ENCODE assay signal across 7 cellular contexts in genomic region chr14:90815817-90816662, GRCh38. TPM values are rescaled to one million over a fixed set of nuclear protein-coding genes. Genes with fewer than 3 reads are reported as not detected.
DNase-seq lines count a peak whose midpoint lies in the region; ATAC-seq and TF ChIP-seq lines count a peak whose summit lies in the region.

Gene TTC7B (minus strand): TSS chr14:90816430. CDS start chr14:90816295, 135 bp downstream.

- H3K4me1 ChIP-seq in GM23338 (ENCODE audit: insufficient read depth) (peaks cover 13% of the 10 kb centered on the region), heart left ventricle (peaks cover 0 to 34% (median 14%) of the 10 kb centered on the region in 12 donors), parathyroid adenoma (peaks cover 23% of the 10 kb centered on the region)

- H3F3A ChIP-seq in GM23338 (replicated peaks; ENCODE audit: low read depth), result no peaks in the 10 kb centered on the region

- peaks cover 17% of the 10 kb centered on the region for H3K27me3 Mint-ChIP-seq in GM23338 (ENCODE audit: insufficient read depth, low read depth, poor library complexity)

- no peaks in the 10 kb centered on the region for H3K9me3 Mint-ChIP-seq in GM23338
- H3K9me3 Mint-ChIP-seq in activated naive CD4-positive, alpha-beta T cell treated with anti-CD3 and anti-CD28 coated beads, Interleukin-2, amount 50 U/mL, for 72 hours, result no peaks in the 10 kb centered on the region

- intact Hi-C loops in heart left ventricle (cut with DNase I), result loop anchor here in 5 of 10 donors (2.0 to 10.0 kb wide), 4 partner anchors 51 to 94 kb away; no protein-coding TSS in a partner anchor

- H3K79me2 ChIP-seq in GM23338 (replicated peaks; ENCODE audit: insufficient read depth), result peaks cover 3% of the 10 kb centered on the region
- peaks cover 15% of the 10 kb centered on the region for H3K79me2 ChIP-seq in parathyroid adenoma

- H3K4me3 ChIP-seq in GM12864 (ENCODE audit: low read depth, low read length) (peak within 1 kb of the TSS; percentile 29; the same call in 1 of the 2 replicates), GM23338 (peak within 1 kb of the TSS; percentile 69), heart left ventricle (peak within 1 kb of the TSS; percentile 56 to 97 (median 79)), parathyroid adenoma (ENCODE audit: low read depth, low read length) (peak within 1 kb of the TSS; percentile 75)

- peak; percentile 86 for ATAC-seq in GM23338
- peak; percentile 65 to 69 for ATAC-seq in activated naive CD4-positive, alpha-beta T cell treated with anti-CD3 and anti-CD28 coated beads, Interleukin-2, amount 50 U/mL, for 72 hours
- peak; percentile 57 to 86 (median 76) for ATAC-seq in heart left ventricle
- ATAC-seq in GM21447 (IDR thresholded peaks at IDR 0.05; ENCODE audit: unreplicated experiment), result no peak

- peak within 1 kb of the TSS; percentile 8 for H3K9ac ChIP-seq in parathyroid adenoma

- peak; percentile 44 for TF ChIP-seq CTCF in GM12864 (IDR thresholded peaks at IDR 0.05; ENCODE audit: low read depth, low read length, missing control alignments)
- peak in 1 of 2 experiments; percentile 53; a peak in 2 of 4 replicates for TF ChIP-seq CTCF in GM23338 (conservative IDR thresholded peaks at IDR 0.05; ENCODE audit: low read depth in 2 of 2)
- TF ChIP-seq CTCF in heart left ventricle (IDR thresholded peaks at IDR 0.05), result peak in 8 of 12 donors; percentile 10 to 45 (median 28)
- no peak for TF ChIP-seq CTCF in parathyroid adenoma (IDR thresholded peaks at IDR 0.05)

- DNase-seq in GM12864 (ENCODE audit: low read depth), result no peak
- peak; percentile 72 for DNase-seq in GM23338 (ENCODE audit: low spot score)
- DNase-seq in NCI-H460 (ENCODE audit: extremely low read depth, low read depth), result peak; percentile 32
- DNase-seq in activated naive CD4-positive, alpha-beta T cell treated with anti-CD3 and anti-CD28 coated beads, Interleukin-2, amount 50 U/mL, for 72 hours (ENCODE audit: low spot score in 2 of 2), result peak in 1 of 2 donors; percentile 38
- peak; percentile 50 to 73 (median 57) for DNase-seq in heart left ventricle

- 0 to 6% (median 1%) methylated on average over 6 to 111 of the region's 111 CpGs for WGBS in heart left ventricle, 4 donors

- H3K36me3 Mint-ChIP-seq in GM23338 (ENCODE audit: low read depth), result no peaks in the 10 kb centered on the region
- no peaks in the 10 kb centered on the region for H3K36me3 Mint-ChIP-seq in activated naive CD4-positive, alpha-beta T cell treated with anti-CD3 and anti-CD28 coated beads, Interleukin-2, amount 50 U/mL, for 72 hours

- H3K27ac Mint-ChIP-seq in GM23338, result no peak within 1 kb of the TSS
- no peak within 1 kb of the TSS for H3K27ac Mint-ChIP-seq in activated naive CD4-positive, alpha-beta T cell treated with anti-CD3 and anti-CD28 coated beads, Interleukin-2, amount 50 U/mL, for 72 hours

- H4K20me1 ChIP-seq in GM23338 (replicated peaks; ENCODE audit: insufficient read depth), result no peaks in the 10 kb centered on the region; the same call in 1 of the 2 replicates

- H3K27ac ChIP-seq in GM23338 (ENCODE audit: low read depth) (no peak within 1 kb of the TSS), heart left ventricle (peak within 1 kb of the TSS in 4 of 12 donors; percentile 59 to 68 (median 60)), parathyroid adenoma (no peak within 1 kb of the TSS)

- H3K9me3 ChIP-seq in heart left ventricle (no peaks in the 10 kb centered on the region), parathyroid adenoma (ENCODE audit: control insufficient read depth, low read length) (no peaks in the 10 kb centered on the region)

- H3K4me3 Mint-ChIP-seq in GM23338, result peak within 1 kb of the TSS; percentile 72

- H3K9me2 ChIP-seq in GM23338 (ENCODE audit: insufficient read depth), result no peaks in the 10 kb centered on the region

- H2AFZ ChIP-seq in GM23338, result peak within 1 kb of the TSS; percentile 96
- peak within 1 kb of the TSS; percentile 86 for H2AFZ ChIP-seq in parathyroid adenoma

- no peak for TF ChIP-seq POLR2A in heart left ventricle (IDR thresholded peaks at IDR 0.05)

- H3K36me3 ChIP-seq in GM23338 (ENCODE audit: insufficient read depth), result no peaks in the 10 kb centered on the region
- no peaks in the 10 kb centered on the region for H3K36me3 ChIP-seq in heart left ventricle
- no peaks in the 10 kb centered on the region for H3K36me3 ChIP-seq in parathyroid adenoma (ENCODE audit: control insufficient read depth, insufficient read depth, low read length)

- H3K4me2 ChIP-seq in GM23338 (peak within 1 kb of the TSS; percentile 90), parathyroid adenoma (ENCODE audit: low read length) (peak within 1 kb of the TSS; percentile 96)

- peaks cover 14% of the 10 kb centered on the region for H3K27me3 ChIP-seq in GM23338 (ENCODE audit: insufficient read depth)
- H3K27me3 ChIP-seq in heart left ventricle, result no peaks in the 10 kb centered on the region
- H3K27me3 ChIP-seq in parathyroid adenoma (ENCODE audit: control insufficient read depth, insufficient read depth, low read length), result no peaks in the 10 kb centered on the region

- peaks cover 8% of the 10 kb centered on the region for H3K4me1 Mint-ChIP-seq in GM23338

TF ChIP-seq in GM23338, 12 proteins besides CTCF, POLR2A, EP300 and RAD21 (continues in another document):
- TF ChIP-seq ZNF462 (CRISPR knock-in tag; IDR thresholded peaks at IDR 0.05) (no peak), POLR2AphosphoS5 (IDR thresholded peaks at IDR 0.05; ENCODE audit: low read depth) (no peak), NANOG (IDR thresholded peaks at IDR 0.05; ENCODE audit: borderline replicate concordance) (no peak), CREB1 (CRISPR knock-in tag; IDR thresholded peaks at IDR 0.05; ENCODE audit: low read depth) (no peak), JUNB (IDR thresholded peaks at IDR 0.05; ENCODE audit: unreplicated experiment) (no peak), EZH2 (IDR thresholded peaks at IDR 0.05; ENCODE audit: low read depth, unreplicated experiment) (no peak), EZH2phosphoT487 (IDR thresholded peaks at IDR 0.05; ENCODE audit: unreplicated experiment) (no peak)

RNA-seq across cellular contexts. Expression of gene TTC7B, which starts in this region (rescaled TPM):
- 16.5 and 28.6 TPM in 2 replicates for total RNA-seq in GM23338 (2014; rRNA removed; shearing (Covaris generic))
- polyA plus RNA-seq in GM23338 (2016; fragmentation: Nextera tagmentation; extraction: Ambion mirVana) (7.9 and 10.1 TPM in 2 replicates), heart left ventricle (10 to 100 TPM; 20.3 to 38.6 TPM)
- total RNA-seq in NCI-H460 (2014; rRNA removed; shearing (Covaris generic)), result 35.0 and 40.9 TPM in 2 replicates
- polyA plus RNA-seq in NCI-H460 (2014; cell fraction: nucleus; rRNA removed), result 23.7 and 23.8 TPM in 2 replicates
- 1 to 10 TPM; 7.2 to 9.1 TPM for total RNA-seq in activated naive CD4-positive, alpha-beta T cell treated with anti-CD3 and anti-CD28 coated beads, Interleukin-2, amount 50 U/mL, for 72 hours
- total RNA-seq in heart left ventricle, result 10 to 100 TPM; 54.5 to 76.1 (median 67.9) TPM

Comparison
In these comparisons a context has a peak if more than half of its experiments do, and no peak if none do; other contexts are left out.
1. H3K4me3 ChIP-seq: peak in every context shown above with its lines; median percentile 79 in heart left ventricle; 75 in parathyroid adenoma; 69 in GM23338; 29 in GM12864.